ENCODE assay signal across 11 cellular contexts in the genomic region with DNA sequence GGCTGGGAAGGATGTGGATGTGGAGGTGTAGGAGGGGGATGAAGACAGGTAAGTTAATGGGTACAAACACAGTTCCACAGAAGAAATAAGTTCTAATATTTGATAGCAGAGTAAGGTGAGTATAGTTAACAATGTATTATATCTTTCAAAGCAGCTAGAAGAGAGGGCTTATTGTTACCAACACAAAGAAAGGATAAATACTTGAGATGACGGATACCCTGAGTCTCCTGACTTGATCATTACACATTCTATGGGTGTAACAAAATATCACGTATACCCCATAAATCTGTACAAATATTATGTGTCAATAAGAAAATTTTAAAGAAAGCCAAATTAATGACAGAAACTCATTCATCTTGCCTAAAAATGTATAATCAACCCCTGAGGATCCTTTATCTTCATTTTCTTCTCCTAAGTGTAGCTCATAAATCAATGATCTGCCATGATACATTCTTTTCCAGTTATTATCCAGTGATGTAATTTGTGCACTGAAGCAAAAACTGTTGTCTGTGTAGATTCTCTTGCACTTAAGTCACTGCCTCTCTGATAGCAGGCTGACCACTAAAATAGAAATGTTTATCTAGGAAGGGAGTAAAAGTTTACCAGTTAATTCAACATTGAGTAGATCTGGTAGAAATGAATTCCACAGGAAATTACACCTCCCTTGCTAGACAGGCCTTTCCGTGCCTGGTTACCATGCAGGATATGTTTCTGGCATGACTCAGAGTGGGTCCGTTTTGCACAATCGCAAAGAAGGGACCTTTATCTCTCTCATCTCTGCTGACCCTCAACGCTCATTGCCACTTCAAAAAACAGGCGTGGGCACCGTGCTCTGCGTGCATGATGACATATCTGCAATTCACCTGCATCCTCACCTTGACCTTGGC.
DNase-seq lines count a peak whose midpoint lies in the region; TF ChIP-seq lines count a peak whose summit lies in the region.
"Had no signal": no experiment of that assay in that cellular context is flagged by ENCODE, and none has a peak within 500 bp of the region (broad histone marks: within the 10 kb centered on the region; RNA-seq: fewer than 3 reads in every experiment).

No MANE protein-coding gene starts in this region.

- POLR2A ChIA-PET in PC-9 (lab: Charles Lee; ENCODE audit: unreplicated experiment), result no interaction called here

- WGBS in trophoblast cell (ENCODE audit: extremely low coverage, insufficient coverage, insufficient read length), result no CpG with 5 or more reads among the region's 9 CpGs

- no peak overlapping the region for H2BK12ac ChIP-seq in trophoblast cell (ENCODE audit: low read length)

- H3K9ac ChIP-seq in trophoblast cell (ENCODE audit: low read length), result no peak overlapping the region

- no peaks in the 10 kb centered on the region for H3K36me3 ChIP-seq in PC-9 (ENCODE audit: low read depth)
- H3K36me3 ChIP-seq in trophoblast cell (ENCODE audit: control insufficient read depth in 1 of 2, insufficient read depth in 2 of 2, low read length in 2 of 2), result no peaks in the 10 kb centered on the region
- no peaks in the 10 kb centered on the region for H3K36me3 ChIP-seq in vagina
- H3K36me3 ChIP-seq: sigmoid colon had no signal

- H3K4ac ChIP-seq in trophoblast cell (ENCODE audit: low read depth, low read length), result no peak overlapping the region

- H3K4me2 ChIP-seq in PC-9 (peak overlapping the region; percentile 6; the same call in 1 of the 2 replicates), trophoblast cell (ENCODE audit: low read length) (no peak overlapping the region)

- no peaks in the 10 kb centered on the region for H3K9me3 ChIP-seq in PC-9 (ENCODE audit: insufficient read depth, low read depth)
- peaks cover 2% of the 10 kb centered on the region for H3K9me3 ChIP-seq in trophoblast cell (ENCODE audit: insufficient read depth, low read depth, low read length)
- H3K9me3 ChIP-seq in vagina, result no peaks in the 10 kb centered on the region
- H3K9me3 ChIP-seq: sigmoid colon had no signal

- H3K14ac ChIP-seq in trophoblast cell (ENCODE audit: low read length), result no peak overlapping the region

- DNase-seq in GM04503 (ENCODE audit: low read depth) (peak; percentile 96), PC-9 (peak; percentile 15 to 56), epithelial cell of proximal tubule (ENCODE audit: low read depth) (peak; percentile 98), trophoblast cell (peak; percentile 56 to 73), DMS114 treated with DMSO at 0.1 percent for 48 hours (lab: John Stamatoyannopoulos, UW; ENCODE audit: unreplicated experiment) (no peak), middle frontal gyrus (ENCODE audit: extremely low spot score, low spot score) (no peak), vagina (ENCODE audit: extremely low spot score in 2 of 2) (no peak), NCI-H2171 (lab: John Stamatoyannopoulos, UW) (no peak)
- DNase-seq: sigmoid colon; stimulated activated naive CD4-positive, alpha-beta T cell treated with Interleukin-2 at 50 U/mL for 16 hours had no signal

- no peaks in the 10 kb centered on the region for H3K27me3 ChIP-seq in PC-9 (ENCODE audit: insufficient read depth, low read depth)
- no peaks in the 10 kb centered on the region for H3K27me3 ChIP-seq in trophoblast cell (ENCODE audit: insufficient read depth, low read length)
- no peaks in the 10 kb centered on the region for H3K27me3 ChIP-seq in vagina
- H3K27me3 ChIP-seq: sigmoid colon had no signal

- no peaks in the 10 kb centered on the region for H3K79me1 ChIP-seq in trophoblast cell (ENCODE audit: low read length)

- no peaks in the 10 kb centered on the region for H4K20me1 ChIP-seq in PC-9 (ENCODE audit: insufficient read depth)

- H3K9me2 ChIP-seq in PC-9 (ENCODE audit: insufficient read depth), result no peaks in the 10 kb centered on the region

- no peak overlapping the region for H3K23ac ChIP-seq in trophoblast cell (ENCODE audit: low read length)

- H4K12ac ChIP-seq in trophoblast cell (ENCODE audit: low read depth, low read length), result no peak overlapping the region

- no peak for TF ChIP-seq POLR2A in vagina (IDR thresholded peaks at IDR 0.05)

- peaks cover 13% of the 10 kb centered on the region; the same call in 1 of the 2 replicates for H3F3A ChIP-seq in PC-9 (ENCODE audit: insufficient read depth, low read depth)

- H2BK5ac ChIP-seq in trophoblast cell (ENCODE audit: low read depth, low read length, poor library complexity), result no peak overlapping the region

- no peak overlapping the region for H3K18ac ChIP-seq in trophoblast cell (ENCODE audit: low read length)

- H2BK120ac ChIP-seq in trophoblast cell (ENCODE audit: insufficient read depth, low read length, poor library complexity), result no peak overlapping the region

- no peaks in the 10 kb centered on the region for H3K79me2 ChIP-seq in PC-9 (ENCODE audit: low read depth)
- no peaks in the 10 kb centered on the region for H3K79me2 ChIP-seq in trophoblast cell (ENCODE audit: control insufficient read depth, insufficient read depth, low read length, poor library complexity)

- H2AK5ac ChIP-seq in trophoblast cell (ENCODE audit: low read length), result no peak overlapping the region

- TF ChIP-seq CTCF in PC-9 (conservative IDR thresholded peaks at IDR 0.05) (no peak), epithelial cell of proximal tubule (conservative IDR thresholded peaks at IDR 0.05; ENCODE audit: low read depth, low read length) (no peak), vagina (IDR thresholded peaks at IDR 0.05) (no peak)

- intact Hi-C loops in PC-9 (cut with micrococcal nuclease; ENCODE audit: unreplicated experiment) (no loop called here), vagina (cut with DNase I) (no loop called here)

- no peak overlapping the region for H3K4me3 ChIP-seq in PC-9
- H3K4me3 ChIP-seq in epithelial cell of proximal tubule (ENCODE audit: low read depth, low read length), result no peak overlapping the region
- H3K4me3 ChIP-seq in trophoblast cell (ENCODE audit: low read depth, low read length), result no peak overlapping the region
- no peak overlapping the region for H3K4me3 ChIP-seq in vagina
- H3K4me3 ChIP-seq: sigmoid colon had no signal

- H3K27ac ChIP-seq in PC-9, result peak overlapping the region; percentile 39
- no peak overlapping the region for H3K27ac ChIP-seq in trophoblast cell (ENCODE audit: low read depth, low read length)
- H3K27ac ChIP-seq in vagina, result no peak overlapping the region
- H3K27ac ChIP-seq: HL-60, sigmoid colon had no signal

- CTCF ChIA-PET in PC-9 (lab: Charles Lee), result no interaction called here

- H4K91ac ChIP-seq in trophoblast cell (ENCODE audit: low read depth, low read length), result no peak overlapping the region

- H2AFZ ChIP-seq in PC-9 (no peak overlapping the region), trophoblast cell (ENCODE audit: insufficient read depth, low read length, poor library complexity) (no peak overlapping the region)

- H4K8ac ChIP-seq in trophoblast cell (ENCODE audit: low read depth, low read length), result no peak overlapping the region

- H3K4me1 ChIP-seq in PC-9 (replicated peaks; ENCODE audit: insufficient read depth), result peaks cover 37% of the 10 kb centered on the region
- peaks cover 3% of the 10 kb centered on the region in 2 experiments for H3K4me1 ChIP-seq in trophoblast cell (ENCODE audit: control insufficient read depth in 1 of 2, insufficient read depth in 2 of 2, low read length in 2 of 2)
- H3K4me1 ChIP-seq in vagina, result no peaks in the 10 kb centered on the region

- BruUV-seq in PC-9 (replicated peaks; lab: Mats Ljungman, UMichigan), result no TSS peak

Comparison
In these comparisons a context has a peak if more than half of its experiments do, and no peak if none do; other contexts are left out.
1. DNase-seq: peak in GM04503 (single experiment), PC-9 (2 of 2), epithelial cell of proximal tubule (single experiment) and trophoblast cell (2 of 2); none in DMS114 treated with DMSO at 0.1 percent for 48 hours (single experiment), middle frontal gyrus (single experiment), vagina (0 of 2) and NCI-H2171 (single experiment).